ENCODE assay signal across 20 cellular contexts in genomic region chr2:215554689-215555088, GRCh38.
DNase-seq lines count a peak whose midpoint lies in the region; ATAC-seq and TF ChIP-seq lines count a peak whose summit lies in the region.
"Had no signal": no experiment of that assay in that cellular context is flagged by ENCODE, and none has a peak within 500 bp of the region (broad histone marks: within the 10 kb centered on the region; RNA-seq: fewer than 3 reads in every experiment).

No MANE protein-coding gene starts in this region.

- peak overlapping the region; percentile 23 for H3K4me2 ChIP-seq in PC-3 (ENCODE audit: low read length)
- H3K4me2 ChIP-seq: BLaER1 treated with 17β-estradiol and CSF1 and Interleukin-3, amounts not matched to agents 10 nM and 100 nM had no signal

- peak overlapping the region; percentile 19 for H2AFZ ChIP-seq in ACC112 (ENCODE audit: low read length, unreplicated experiment)
- no peak overlapping the region for H2AFZ ChIP-seq in PC-3 (ENCODE audit: low read length)

- H3F3A ChIP-seq in PC-3 (ENCODE audit: low read length, unreplicated experiment), result no peaks in the 10 kb centered on the region

- H3K27ac ChIP-seq in ACC112 (ENCODE audit: low read depth, low read length), result peak overlapping the region; percentile 5; the same call in 1 of the 2 replicates
- peak overlapping the region; percentile 42 for H3K27ac ChIP-seq in PC-3 (ENCODE audit: low read length)
- H3K27ac ChIP-seq: BLaER1 treated with 17β-estradiol and CSF1 and Interleukin-3, amounts not matched to agents 10 nM and 100 nM; cardiac muscle cell; uterus had no signal

- H3K4me1 ChIP-seq in ACC112 (ENCODE audit: control insufficient read depth, insufficient read depth, low read length, unreplicated experiment) (peaks cover 14% of the 10 kb centered on the region), PC-3 (ENCODE audit: insufficient read depth, low read length) (peaks cover 17% of the 10 kb centered on the region)
- H3K4me1 ChIP-seq: BLaER1 treated with 17β-estradiol and CSF1 and Interleukin-3, amounts not matched to agents 10 nM and 100 nM; uterus had no signal

- no peak overlapping the region for H3K9ac ChIP-seq in PC-3 (ENCODE audit: low read length)
- H3K9ac ChIP-seq: BLaER1 treated with 17β-estradiol and CSF1 and Interleukin-3, amounts not matched to agents 10 nM and 100 nM had no signal

- H3K79me2 ChIP-seq in ACC112 (ENCODE audit: control insufficient read depth, insufficient read depth, low read length, unreplicated experiment) (no peaks in the 10 kb centered on the region), PC-3 (ENCODE audit: low read length) (no peaks in the 10 kb centered on the region)

- H3K36me3 ChIP-seq in ACC112 (ENCODE audit: insufficient read depth, low read length) (no peaks in the 10 kb centered on the region), PC-3 (ENCODE audit: low read depth, low read length) (no peaks in the 10 kb centered on the region)
- H3K36me3 ChIP-seq: BLaER1 treated with 17β-estradiol and CSF1 and Interleukin-3, amounts not matched to agents 10 nM and 100 nM; cardiac muscle cell; uterus had no signal

- DNase-seq in PC-3 (peak; percentile 88), chondrocyte (ENCODE audit: low spot score) (no peak), iPS-NIHi11 (ENCODE audit: low spot score) (peak; percentile 29), NCI-H2107 (lab: John Stamatoyannopoulos, UW) (no peak), GM20000 (ENCODE audit: low spot score) (no peak)
- no peak for DNase-seq in T-helper 2 cell treated with Interferon-gamma antibody and Interleukin-4, amounts not matched to agents 5 μg/mL and 100 μg/mL, for 36 hours (ENCODE audit: low spot score)
- DNase-seq: activated CD4-positive, alpha-beta T cell treated with anti-CD3 and anti-CD28 coated beads, Interleukin-2, amount 10 ng/mL, durations not matched to agents 7 days and 5 days; activated naive CD8-positive, alpha-beta T cell treated with anti-CD3 and anti-CD28 coated beads, Interleukin-2, amount 10 ng/mL, durations not matched to agents 7 days and 5 days; Calu3; glutamatergic neuron; NCI-H1436 treated with DMSO at 0.1 percent for 48 hours; NCI-H2171; Right ventricle myocardium superior; uterus had no signal

- H4K20me1 ChIP-seq in PC-3 (ENCODE audit: low read length), result no peaks in the 10 kb centered on the region
- H4K20me1 ChIP-seq: BLaER1 treated with 17β-estradiol and CSF1 and Interleukin-3, amounts not matched to agents 10 nM and 100 nM had no signal

- peak overlapping the region; percentile 93 for H3K27ac Mint-ChIP-seq in chondrocyte (ENCODE audit: unreplicated experiment)
- H3K27ac Mint-ChIP-seq in T-helper 2 cell treated with Interferon-gamma antibody and Interleukin-4, amounts not matched to agents 5 μg/mL and 100 μg/mL, for 36 hours, result no peak overlapping the region
- H3K27ac Mint-ChIP-seq: activated CD4-positive, alpha-beta T cell treated with anti-CD3 and anti-CD28 coated beads, Interleukin-2, amount 10 ng/mL, durations not matched to agents 7 days and 5 days; activated naive CD8-positive, alpha-beta T cell treated with anti-CD3 and anti-CD28 coated beads, Interleukin-2, amount 10 ng/mL, durations not matched to agents 7 days and 5 days; activated T-helper 2 cell treated with anti-CD3 and anti-CD28 coated beads, Interferon-gamma antibody, Interleukin-2, Interleukin-4, amounts not matched to agents 10 μg/mL and 5 μg/mL and 100 μg/mL, durations not matched to agents 14 hours and 24 hours and 36 hours; dendritic cell treated with granulocyte-macrophage colony-stimulating factor and Interleukin-4, amounts not matched to agents 40 ng/mL and 50 ng/mL, for 4 days had no signal

- CTCF ChIA-PET in PC-3 (lab: Charles Lee), result no interaction called here

- no peak overlapping the region for H3K4me3 Mint-ChIP-seq in chondrocyte (ENCODE audit: unreplicated experiment)
- H3K4me3 Mint-ChIP-seq in T-helper 2 cell treated with Interferon-gamma antibody and Interleukin-4, amounts not matched to agents 5 μg/mL and 100 μg/mL, for 36 hours, result no peak overlapping the region
- H3K4me3 Mint-ChIP-seq: activated CD4-positive, alpha-beta T cell treated with anti-CD3 and anti-CD28 coated beads, Interleukin-2, amount 10 ng/mL, durations not matched to agents 7 days and 5 days; activated naive CD8-positive, alpha-beta T cell treated with anti-CD3 and anti-CD28 coated beads, Interleukin-2, amount 10 ng/mL, durations not matched to agents 7 days and 5 days; dendritic cell treated with granulocyte-macrophage colony-stimulating factor and Interleukin-4, amounts not matched to agents 40 ng/mL and 50 ng/mL, for 4 days had no signal

- intact Hi-C loops in PC-3 (cut with micrococcal nuclease), result no loop called here

- H3K27me3 Mint-ChIP-seq in chondrocyte (ENCODE audit: low read depth), result no peaks in the 10 kb centered on the region
- H3K27me3 Mint-ChIP-seq in T-helper 2 cell treated with Interferon-gamma antibody and Interleukin-4, amounts not matched to agents 5 μg/mL and 100 μg/mL, for 36 hours (ENCODE audit: low read depth), result peaks cover 3% of the 10 kb centered on the region
- H3K27me3 Mint-ChIP-seq: activated CD4-positive, alpha-beta T cell treated with anti-CD3 and anti-CD28 coated beads, Interleukin-2, amount 10 ng/mL, durations not matched to agents 7 days and 5 days; activated naive CD8-positive, alpha-beta T cell treated with anti-CD3 and anti-CD28 coated beads, Interleukin-2, amount 10 ng/mL, durations not matched to agents 7 days and 5 days had no signal

- peaks cover 5% of the 10 kb centered on the region for H3K9me3 Mint-ChIP-seq in chondrocyte (ENCODE audit: low read depth)
- no peaks in the 10 kb centered on the region for H3K9me3 Mint-ChIP-seq in T-helper 2 cell treated with Interferon-gamma antibody and Interleukin-4, amounts not matched to agents 5 μg/mL and 100 μg/mL, for 36 hours
- H3K9me3 Mint-ChIP-seq: activated CD4-positive, alpha-beta T cell treated with anti-CD3 and anti-CD28 coated beads, Interleukin-2, amount 10 ng/mL, durations not matched to agents 7 days and 5 days; activated naive CD8-positive, alpha-beta T cell treated with anti-CD3 and anti-CD28 coated beads, Interleukin-2, amount 10 ng/mL, durations not matched to agents 7 days and 5 days; activated T-helper 2 cell treated with anti-CD3 and anti-CD28 coated beads, Interferon-gamma antibody, Interleukin-2, Interleukin-4, amounts not matched to agents 10 μg/mL and 5 μg/mL and 100 μg/mL, durations not matched to agents 14 hours and 24 hours and 36 hours; dendritic cell treated with granulocyte-macrophage colony-stimulating factor and Interleukin-4, amounts not matched to agents 40 ng/mL and 50 ng/mL, for 4 days had no signal

- no peaks in the 10 kb centered on the region for H3K9me3 ChIP-seq in PC-3 (ENCODE audit: low read length)
- H3K9me3 ChIP-seq: uterus had no signal

- no TSS peak for BruUV-seq in PC-3 (replicated peaks; lab: Mats Ljungman, UMichigan)

- H3K4me1 Mint-ChIP-seq in chondrocyte (ENCODE audit: low read depth), result peaks cover 24% of the 10 kb centered on the region
- H3K4me1 Mint-ChIP-seq in T-helper 2 cell treated with Interferon-gamma antibody and Interleukin-4, amounts not matched to agents 5 μg/mL and 100 μg/mL, for 36 hours (ENCODE audit: low read depth), result no peaks in the 10 kb centered on the region
- H3K4me1 Mint-ChIP-seq: activated CD4-positive, alpha-beta T cell treated with anti-CD3 and anti-CD28 coated beads, Interleukin-2, amount 10 ng/mL, durations not matched to agents 7 days and 5 days; activated naive CD8-positive, alpha-beta T cell treated with anti-CD3 and anti-CD28 coated beads, Interleukin-2, amount 10 ng/mL, durations not matched to agents 7 days and 5 days had no signal

- ATAC-seq in PC-3, result peak; percentile 70
- no peak for ATAC-seq in HG02678 (IDR thresholded peaks at IDR 0.05; ENCODE audit: unreplicated experiment)

- no peak overlapping the region for H3K4me3 ChIP-seq in ACC112 (ENCODE audit: low read depth, low read length)
- H3K4me3 ChIP-seq in PC-3 (ENCODE audit: low read length), result no peak overlapping the region
- H3K4me3 ChIP-seq: BLaER1 treated with 17β-estradiol and CSF1 and Interleukin-3, amounts not matched to agents 10 nM and 100 nM; cardiac muscle cell; uterus had no signal

- no peaks in the 10 kb centered on the region for H3K9me2 ChIP-seq in PC-3 (replicated peaks; ENCODE audit: low read length)

- TF ChIP-seq CTCF in PC-3 (conservative IDR thresholded peaks at IDR 0.05; ENCODE audit: low read depth, low read length), result no peak
- no peak for TF ChIP-seq CTCF in chondrocyte (IDR thresholded peaks at IDR 0.05)
- TF ChIP-seq CTCF in GM20000 (IDR thresholded peaks at IDR 0.05; ENCODE audit: extremely low read depth, missing control alignments), result no peak

- POLR2A ChIA-PET in PC-3 (lab: Charles Lee; ENCODE audit: unreplicated experiment), result interaction anchor here (0.6 kb wide), 1 partner anchor 26 kb away, joined by 7 read pairs; no protein-coding TSS in a partner anchor

- H3K36me3 Mint-ChIP-seq in chondrocyte (ENCODE audit: low read depth), result no peaks in the 10 kb centered on the region
- no peaks in the 10 kb centered on the region for H3K36me3 Mint-ChIP-seq in T-helper 2 cell treated with Interferon-gamma antibody and Interleukin-4, amounts not matched to agents 5 μg/mL and 100 μg/mL, for 36 hours (ENCODE audit: low read depth)
- H3K36me3 Mint-ChIP-seq: activated naive CD8-positive, alpha-beta T cell treated with anti-CD3 and anti-CD28 coated beads, Interleukin-2, amount 10 ng/mL, durations not matched to agents 7 days and 5 days had no signal

- no peaks in the 10 kb centered on the region for H3K27me3 ChIP-seq in ACC112 (ENCODE audit: insufficient read depth, low read length)
- H3K27me3 ChIP-seq in PC-3 (ENCODE audit: low read length), result no peaks in the 10 kb centered on the region
- H3K27me3 ChIP-seq: BLaER1 treated with 17β-estradiol and CSF1 and Interleukin-3, amounts not matched to agents 10 nM and 100 nM; cardiac muscle cell; uterus had no signal

Comparison
In these comparisons a context has a peak if more than half of its experiments do, and no peak if none do; other contexts are left out.
1. DNase-seq: peak in PC-3 (single experiment) and iPS-NIHi11 (single experiment); none in chondrocyte (single experiment), NCI-H2107 (single experiment), T-helper 2 cell treated with Interferon-gamma antibody and Interleukin-4, amounts not matched to agents 5 μg/mL and 100 μg/mL, for 36 hours (single experiment) and GM20000 (single experiment).